8 cellular contexts compared by ENCODE assay signal in the genomic region with DNA sequence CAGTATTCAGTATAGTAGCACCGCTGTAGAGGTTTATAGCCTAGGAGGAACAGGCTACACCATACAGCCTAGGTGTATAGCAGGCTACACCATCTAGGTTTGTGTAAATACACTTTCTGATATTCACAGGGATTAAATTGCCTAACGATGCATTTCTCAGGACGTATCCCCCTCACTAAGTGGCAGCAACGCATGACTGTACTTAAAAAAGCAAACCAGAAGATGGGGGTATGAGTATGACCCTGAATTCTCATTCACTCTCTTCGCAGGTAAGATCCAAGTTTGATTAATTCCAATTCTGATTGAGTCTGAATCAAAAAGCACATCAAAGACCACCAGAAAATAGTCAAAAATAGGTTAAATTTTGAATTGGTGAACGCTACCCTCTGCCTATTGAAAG. TPM values are rescaled to one million over a fixed set of nuclear protein-coding genes. Genes with fewer than 3 reads are reported as not detected.
DNase-seq lines count a peak whose midpoint lies in the region; ATAC-seq and TF ChIP-seq lines count a peak whose summit lies in the region.

No MANE protein-coding gene starts in this region.

- peak overlapping the region; percentile 86 for H3K9ac ChIP-seq in iPS-18a (ENCODE audit: low read length)
- H3K9ac ChIP-seq in subcutaneous abdominal adipose tissue (ENCODE audit: low read length in 5 of 5), result peak overlapping the region; percentile 90 to 99 (median 95)

- no peak overlapping the region for H3K27ac Mint-ChIP-seq in WTC11

- no peak overlapping the region for H3K27ac ChIP-seq in iPS-18a (ENCODE audit: low read length)
- H3K27ac ChIP-seq in subcutaneous abdominal adipose tissue (ENCODE audit: low read depth, low read length), result peak overlapping the region; percentile 83

- POLR2A ChIA-PET in WTC11 (lab: Charles Lee), result no interaction called here

- peaks cover 22% of the 10 kb centered on the region for H3K27me3 Mint-ChIP-seq in WTC11 (ENCODE audit: low read depth)

- peak overlapping the region; percentile 93 for H3K4me3 Mint-ChIP-seq in WTC11

- H3K36me3 Mint-ChIP-seq in WTC11, result peaks cover 30% of the 10 kb centered on the region

- DNase-seq in SIG-M5 treated with dmso at 0.1 percent for 504 hours (lab: John Stamatoyannopoulos, UW; ENCODE audit: unreplicated experiment) (peak; percentile 33), SIG-M5 (lab: John Stamatoyannopoulos, UW) (no peak), WTC11 (ENCODE audit: low spot score) (no peak), iPS-NIHi11 (ENCODE audit: low spot score) (no peak), GM03348 (ENCODE audit: low spot score) (no peak)

- peaks cover 31% of the 10 kb centered on the region for H3K9me3 Mint-ChIP-seq in WTC11

- H3K4me1 ChIP-seq in iPS-18a (ENCODE audit: control insufficient read depth, low read depth, low read length) (peaks cover 10% of the 10 kb centered on the region), subcutaneous abdominal adipose tissue (ENCODE audit: control insufficient read depth in 5 of 5, insufficient read depth in 5 of 5, low read length in 5 of 5) (peaks cover 6 to 30% (median 23%) of the 10 kb centered on the region in 5 donors)

- CTCF ChIA-PET in WTC11 (lab: Charles Lee), result no interaction called here

- H3K27me3 ChIP-seq in iPS-18a (ENCODE audit: control insufficient read depth, insufficient read depth, low read length) (no peaks in the 10 kb centered on the region), subcutaneous abdominal adipose tissue (ENCODE audit: control insufficient read depth in 5 of 5, insufficient read depth in 4 of 5, low read length in 5 of 5) (no peaks in the 10 kb centered on the region)

- H3K36me3 ChIP-seq in iPS-18a (ENCODE audit: control insufficient read depth, low read depth, low read length) (peaks cover 23% of the 10 kb centered on the region), subcutaneous abdominal adipose tissue (ENCODE audit: control insufficient read depth in 5 of 5, insufficient read depth in 5 of 5, low read length in 5 of 5) (peaks cover 14 to 21% (median 18%) of the 10 kb centered on the region in 5 donors)

- no peak for TF ChIP-seq CTCF in WTC11 (IDR thresholded peaks at IDR 0.05)

- H3K4me3 ChIP-seq in iPS-18a (ENCODE audit: low read length) (peak overlapping the region; percentile 98), subcutaneous abdominal adipose tissue (ENCODE audit: low read depth in 1 of 5, low read length in 5 of 5) (peak overlapping the region; percentile 84 to 100 (median 97))

- no peaks in the 10 kb centered on the region for H3K9me3 ChIP-seq in iPS-18a (ENCODE audit: control insufficient read depth, low read depth, low read length)
- H3K9me3 ChIP-seq in subcutaneous abdominal adipose tissue (ENCODE audit: control insufficient read depth in 5 of 5, low read length in 5 of 5), result no peaks in the 10 kb centered on the region

- peaks cover 16% of the 10 kb centered on the region for H3K4me1 Mint-ChIP-seq in WTC11

- no peak for ATAC-seq in WTC11
- no peak for ATAC-seq in HG02571 (IDR thresholded peaks at IDR 0.05; ENCODE audit: unreplicated experiment)

TF ChIP-seq in WTC11, 78 proteins besides CTCF, POLR2A, EP300 and RAD21:
- TF ChIP-seq ZNF121 (CRISPR knock-in tag; IDR thresholded peaks at IDR 0.05), result no peak
- no peak for TF ChIP-seq ETV6 (CRISPR knock-in tag; IDR thresholded peaks at IDR 0.05)
- no peak for TF ChIP-seq ESRRA (CRISPR knock-in tag; IDR thresholded peaks at IDR 0.05; ENCODE audit: borderline replicate concordance)
- no peak for TF ChIP-seq ZNF425 (CRISPR knock-in tag; conservative IDR thresholded peaks at IDR 0.05)
- no peak for TF ChIP-seq ZNF396 (CRISPR knock-in tag; IDR thresholded peaks at IDR 0.05; ENCODE audit: borderline replicate concordance)
- TF ChIP-seq TCF7 (CRISPR knock-in tag; IDR thresholded peaks at IDR 0.05; ENCODE audit: low read depth), result no peak
- TF ChIP-seq ZSCAN18 (CRISPR knock-in tag; IDR thresholded peaks at IDR 0.05), result no peak
- TF ChIP-seq, protein P1, sequence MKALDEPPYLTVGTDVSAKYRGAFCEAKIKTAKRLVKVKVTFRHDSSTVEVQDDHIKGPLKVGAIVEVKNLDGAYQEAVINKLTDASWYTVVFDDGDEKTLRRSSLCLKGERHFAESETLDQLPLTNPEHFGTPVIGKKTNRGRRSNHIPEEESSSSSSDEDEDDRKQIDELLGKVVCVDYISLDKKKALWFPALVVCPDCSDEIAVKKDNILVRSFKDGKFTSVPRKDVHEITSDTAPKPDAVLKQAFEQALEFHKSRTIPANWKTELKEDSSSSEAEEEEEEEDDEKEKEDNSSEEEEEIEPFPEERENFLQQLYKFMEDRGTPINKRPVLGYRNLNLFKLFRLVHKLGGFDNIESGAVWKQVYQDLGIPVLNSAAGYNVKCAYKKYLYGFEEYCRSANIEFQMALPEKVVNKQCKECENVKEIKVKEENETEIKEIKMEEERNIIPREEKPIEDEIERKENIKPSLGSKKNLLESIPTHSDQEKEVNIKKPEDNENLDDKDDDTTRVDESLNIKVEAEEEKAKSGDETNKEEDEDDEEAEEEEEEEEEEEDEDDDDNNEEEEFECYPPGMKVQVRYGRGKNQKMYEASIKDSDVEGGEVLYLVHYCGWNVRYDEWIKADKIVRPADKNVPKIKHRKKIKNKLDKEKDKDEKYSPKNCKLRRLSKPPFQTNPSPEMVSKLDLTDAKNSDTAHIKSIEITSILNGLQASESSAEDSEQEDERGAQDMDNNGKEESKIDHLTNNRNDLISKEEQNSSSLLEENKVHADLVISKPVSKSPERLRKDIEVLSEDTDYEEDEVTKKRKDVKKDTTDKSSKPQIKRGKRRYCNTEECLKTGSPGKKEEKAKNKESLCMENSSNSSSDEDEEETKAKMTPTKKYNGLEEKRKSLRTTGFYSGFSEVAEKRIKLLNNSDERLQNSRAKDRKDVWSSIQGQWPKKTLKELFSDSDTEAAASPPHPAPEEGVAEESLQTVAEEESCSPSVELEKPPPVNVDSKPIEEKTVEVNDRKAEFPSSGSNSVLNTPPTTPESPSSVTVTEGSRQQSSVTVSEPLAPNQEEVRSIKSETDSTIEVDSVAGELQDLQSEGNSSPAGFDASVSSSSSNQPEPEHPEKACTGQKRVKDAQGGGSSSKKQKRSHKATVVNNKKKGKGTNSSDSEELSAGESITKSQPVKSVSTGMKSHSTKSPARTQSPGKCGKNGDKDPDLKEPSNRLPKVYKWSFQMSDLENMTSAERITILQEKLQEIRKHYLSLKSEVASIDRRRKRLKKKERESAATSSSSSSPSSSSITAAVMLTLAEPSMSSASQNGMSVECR (CRISPR knock-in tag; IDR thresholded peaks at IDR 0.05; ENCODE audit: borderline replicate concordance), result no peak

RNA-seq across cellular contexts. Expression of gene ORC5, which starts 1.0 kb away (rescaled TPM):
- 21.0 to 23.3 TPM (median 22.2 TPM) in 3 replicates for total RNA-seq in WTC11 (2021)
